8 cellular contexts compared by ENCODE assay signal in the genomic region with DNA sequence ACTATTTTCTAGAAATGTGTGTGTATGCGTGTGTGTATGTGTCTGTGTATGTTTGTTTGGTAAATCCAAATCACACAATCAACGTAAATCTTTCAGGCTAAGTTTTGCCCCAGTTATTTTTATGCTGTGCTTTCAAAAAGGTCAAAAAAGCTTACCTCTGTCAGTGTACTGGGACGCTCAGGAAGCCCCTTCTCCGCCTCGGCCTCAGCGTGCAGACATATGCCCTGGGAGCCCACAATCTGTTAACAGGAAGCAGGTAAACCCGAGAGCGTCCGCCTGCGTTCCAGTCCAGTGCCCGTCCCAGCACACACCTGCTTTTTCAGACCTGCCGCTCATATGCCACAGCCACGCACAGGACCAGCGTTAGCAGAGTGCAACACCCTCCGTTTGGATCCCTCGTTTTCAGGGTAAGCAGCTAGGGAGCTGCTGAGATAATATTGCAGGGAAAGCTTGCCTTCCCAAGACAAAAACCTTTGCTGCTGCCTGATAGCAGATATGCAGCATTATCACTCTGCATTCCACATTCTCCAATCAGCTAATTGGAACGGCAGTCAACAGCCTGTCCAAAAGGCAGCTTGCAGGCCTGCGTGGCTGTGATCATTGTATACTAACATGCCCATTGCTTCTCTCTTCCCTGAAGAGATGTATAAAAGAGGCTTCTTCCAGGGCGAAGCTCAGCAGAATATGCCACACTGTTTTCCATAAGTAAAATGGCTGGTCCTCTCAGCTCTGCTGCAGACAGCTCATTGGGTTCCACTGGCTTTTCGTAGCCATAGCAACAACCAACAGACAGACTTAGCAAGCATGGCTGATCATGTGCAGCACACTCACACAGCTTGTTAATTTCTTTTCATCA. TPM values are rescaled to one million over a fixed set of nuclear protein-coding genes. Genes with fewer than 3 reads are reported as not detected.
DNase-seq lines count a peak whose midpoint lies in the region; ATAC-seq, FAIRE-seq and TF ChIP-seq lines count a peak whose summit lies in the region.

A gene with protein sequence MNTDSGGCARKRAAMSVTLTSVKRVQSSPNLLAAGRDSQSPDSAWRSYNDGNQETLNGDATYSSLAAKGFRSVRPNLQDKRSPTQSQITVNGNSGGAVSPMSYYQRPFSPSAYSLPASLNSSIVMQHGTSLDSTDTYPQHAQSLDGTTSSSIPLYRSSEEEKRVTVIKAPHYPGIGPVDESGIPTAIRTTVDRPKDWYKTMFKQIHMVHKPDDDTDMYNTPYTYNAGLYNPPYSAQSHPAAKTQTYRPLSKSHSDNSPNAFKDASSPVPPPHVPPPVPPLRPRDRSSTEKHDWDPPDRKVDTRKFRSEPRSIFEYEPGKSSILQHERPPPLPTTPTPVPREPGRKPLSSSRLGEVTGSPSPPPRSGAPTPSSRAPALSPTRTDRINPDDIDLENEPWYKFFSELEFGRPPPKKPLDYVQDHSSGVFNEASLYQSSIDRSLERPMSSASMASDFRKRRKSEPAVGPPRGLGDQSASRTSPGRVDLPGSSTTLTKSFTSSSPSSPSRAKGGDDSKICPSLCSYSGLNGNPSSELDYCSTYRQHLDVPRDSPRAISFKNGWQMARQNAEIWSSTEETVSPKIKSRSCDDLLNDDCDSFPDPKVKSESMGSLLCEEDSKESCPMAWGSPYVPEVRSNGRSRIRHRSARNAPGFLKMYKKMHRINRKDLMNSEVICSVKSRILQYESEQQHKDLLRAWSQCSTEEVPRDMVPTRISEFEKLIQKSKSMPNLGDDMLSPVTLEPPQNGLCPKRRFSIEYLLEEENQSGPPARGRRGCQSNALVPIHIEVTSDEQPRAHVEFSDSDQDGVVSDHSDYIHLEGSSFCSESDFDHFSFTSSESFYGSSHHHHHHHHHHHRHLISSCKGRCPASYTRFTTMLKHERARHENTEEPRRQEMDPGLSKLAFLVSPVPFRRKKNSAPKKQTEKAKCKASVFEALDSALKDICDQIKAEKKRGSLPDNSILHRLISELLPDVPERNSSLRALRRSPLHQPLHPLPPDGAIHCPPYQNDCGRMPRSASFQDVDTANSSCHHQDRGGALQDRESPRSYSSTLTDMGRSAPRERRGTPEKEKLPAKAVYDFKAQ (N-terminal part only) (minus strand): TSS at position 686 of the 856 bp plus-strand sequence. CDS start 121,623 bp downstream, outside the sequence.

- H3K27ac Mint-ChIP-seq in Caco-2 (ENCODE audit: unreplicated experiment) (peak within 1 kb of the TSS; percentile 93), nephron (peak within 1 kb of the TSS; percentile 94 to 96 (median 95))
- H3K27ac Mint-ChIP-seq in activated CD4-positive, alpha-beta memory T cell treated with anti-CD3 and anti-CD28 coated beads for 36 hours, result no peak within 1 kb of the TSS

- DNase-seq in Caco-2 (peak; percentile 74), RCC 7860 (ENCODE audit: low spot score) (peak; percentile 39), fibroblast of gingiva (ENCODE audit: low read depth) (peak; percentile 32)
- DNase-seq in activated CD4-positive, alpha-beta memory T cell treated with anti-CD3 and anti-CD28 coated beads for 36 hours, result no peak
- DNase-seq in stimulated activated CD8-positive, alpha-beta memory T cell treated with anti-CD3 and anti-CD28 coated beads, Interleukin-4, amount 100 ng/mL, for 48 hours, result no peak

- no peaks in the 10 kb centered on the region for H3K27me3 ChIP-seq in Caco-2 (replicated peaks; ENCODE audit: control insufficient read depth, insufficient read depth, low read length)

- peaks cover 26% of the 10 kb centered on the region for H3K4me1 Mint-ChIP-seq in Caco-2 (ENCODE audit: low read depth, unreplicated experiment)
- peaks cover 37% of the 10 kb centered on the region for H3K4me1 Mint-ChIP-seq in nephron
- H3K4me1 Mint-ChIP-seq in activated CD4-positive, alpha-beta memory T cell treated with anti-CD3 and anti-CD28 coated beads for 36 hours (ENCODE audit: low read depth), result no peaks in the 10 kb centered on the region

- H3K4me3 Mint-ChIP-seq in Caco-2 (ENCODE audit: unreplicated experiment) (peak within 1 kb of the TSS; percentile 90), nephron (peak within 1 kb of the TSS; percentile 78 to 89 (median 87))
- no peak within 1 kb of the TSS for H3K4me3 Mint-ChIP-seq in activated CD4-positive, alpha-beta memory T cell treated with anti-CD3 and anti-CD28 coated beads for 36 hours

- H3K4me1 ChIP-seq in Caco-2, result peaks cover 12% of the 10 kb centered on the region

- H3K36me3 Mint-ChIP-seq in Caco-2 (ENCODE audit: insufficient read depth, unreplicated experiment) (peaks cover 4% of the 10 kb centered on the region), nephron (ENCODE audit: low read depth) (no peaks in the 10 kb centered on the region)
- H3K36me3 Mint-ChIP-seq in activated CD4-positive, alpha-beta memory T cell treated with anti-CD3 and anti-CD28 coated beads for 36 hours, result no peaks in the 10 kb centered on the region

- H3K4me3 ChIP-seq in Caco-2 (ENCODE audit: low read depth, low read length), result peak within 1 kb of the TSS; percentile 55

- no peaks in the 10 kb centered on the region for H3K9me3 ChIP-seq in Caco-2

- no peaks in the 10 kb centered on the region for H3K36me3 ChIP-seq in Caco-2 (ENCODE audit: control insufficient read depth, insufficient read depth, low read length)

- H3K9me3 Mint-ChIP-seq in Caco-2 (ENCODE audit: unreplicated experiment) (no peaks in the 10 kb centered on the region), nephron (no peaks in the 10 kb centered on the region)
- no peaks in the 10 kb centered on the region for H3K9me3 Mint-ChIP-seq in activated CD4-positive, alpha-beta memory T cell treated with anti-CD3 and anti-CD28 coated beads for 36 hours

- no peak for FAIRE-seq in RCC 7860 (lab: Jason Lieb, UNC)

- POLR2A ChIA-PET in Caco-2 (lab: Charles Lee), result interaction anchor here (0.6 to 1.4 kb wide), 2 partner anchors 14 to 18 kb away, joined by 3 to 13 read pairs; no protein-coding TSS in a partner anchor
- POLR2A ChIA-PET in activated CD4-positive, alpha-beta memory T cell treated with anti-CD3 and anti-CD28 coated beads for 36 hours (lab: Charles Lee), result no interaction called here

- no TSS peak for BruUV-seq in Caco-2 (replicated peaks; lab: Mats Ljungman, UMichigan)

- CTCF ChIA-PET in Caco-2 (lab: Charles Lee), result interaction anchor here (0.8 to 1.1 kb wide), 4 partner anchors 19 to 227 kb away, joined by 3 to 5 read pairs (median 4); no protein-coding TSS in a partner anchor
- CTCF ChIA-PET in activated CD4-positive, alpha-beta memory T cell treated with anti-CD3 and anti-CD28 coated beads for 36 hours (lab: Charles Lee), result no interaction called here

- H3K27me3 Mint-ChIP-seq in Caco-2 (ENCODE audit: insufficient read depth, unreplicated experiment) (no peaks in the 10 kb centered on the region), nephron (ENCODE audit: low read depth) (peaks cover 8% of the 10 kb centered on the region)
- H3K27me3 Mint-ChIP-seq in activated CD4-positive, alpha-beta memory T cell treated with anti-CD3 and anti-CD28 coated beads for 36 hours, result peaks cover 17% of the 10 kb centered on the region

- ATAC-seq in GM19463 (IDR thresholded peaks at IDR 0.05; ENCODE audit: unreplicated experiment) (peak; percentile 88), HG03521 (IDR thresholded peaks at IDR 0.05; ENCODE audit: unreplicated experiment) (peak; percentile 85)

- TF ChIP-seq CTCF in Caco-2 (IDR thresholded peaks at IDR 0.05; ENCODE audit: insufficient read depth in 1 of 2, low read depth in 1 of 2, low read length in 1 of 2, severe bottlenecking in 1 of 2, unreplicated experiment in 1 of 2) (no peak), nephron (IDR thresholded peaks at IDR 0.05; ENCODE audit: unreplicated experiment in 3 of 3) (no peak)

- intact Hi-C loops in Caco-2 (cut with micrococcal nuclease; ENCODE audit: unreplicated experiment), result loop anchor here (1.0 to 2.0 kb wide), 4 partner anchors 19 to 210 kb away; no protein-coding TSS in a partner anchor
- intact Hi-C loops in activated CD4-positive, alpha-beta memory T cell treated with anti-CD3 and anti-CD28 coated beads for 36 hours (cut with micrococcal nuclease), result no loop called here

RNA-seq across cellular contexts. Expression of the gene that starts here (rescaled TPM):
- total RNA-seq in Caco-2 (2022), result 47.7 and 59.7 TPM in 2 replicates
- total RNA-seq in activated CD4-positive, alpha-beta memory T cell treated with anti-CD3 and anti-CD28 coated beads for 36 hours, result not detected

Comparison
In these comparisons a context has a peak if more than half of its experiments do, and no peak if none do; other contexts are left out.
1. RNA of the gene that starts here (total RNA-seq): 47.7 to 59.7 TPM in Caco-2; not detected in activated CD4-positive, alpha-beta memory T cell treated with anti-CD3 and anti-CD28 coated beads for 36 hours; every median in the first group is over 10 times any median in the second.
2. DNase-seq: peak in Caco-2 (2 of 2), RCC 7860 (single experiment) and fibroblast of gingiva (single experiment); none in activated CD4-positive, alpha-beta memory T cell treated with anti-CD3 and anti-CD28 coated beads for 36 hours (single experiment) and stimulated activated CD8-positive, alpha-beta memory T cell treated with anti-CD3 and anti-CD28 coated beads, Interleukin-4, amount 100 ng/mL, for 48 hours (single experiment).